16 cellular contexts compared by ENCODE assay signal in the genomic region with DNA sequence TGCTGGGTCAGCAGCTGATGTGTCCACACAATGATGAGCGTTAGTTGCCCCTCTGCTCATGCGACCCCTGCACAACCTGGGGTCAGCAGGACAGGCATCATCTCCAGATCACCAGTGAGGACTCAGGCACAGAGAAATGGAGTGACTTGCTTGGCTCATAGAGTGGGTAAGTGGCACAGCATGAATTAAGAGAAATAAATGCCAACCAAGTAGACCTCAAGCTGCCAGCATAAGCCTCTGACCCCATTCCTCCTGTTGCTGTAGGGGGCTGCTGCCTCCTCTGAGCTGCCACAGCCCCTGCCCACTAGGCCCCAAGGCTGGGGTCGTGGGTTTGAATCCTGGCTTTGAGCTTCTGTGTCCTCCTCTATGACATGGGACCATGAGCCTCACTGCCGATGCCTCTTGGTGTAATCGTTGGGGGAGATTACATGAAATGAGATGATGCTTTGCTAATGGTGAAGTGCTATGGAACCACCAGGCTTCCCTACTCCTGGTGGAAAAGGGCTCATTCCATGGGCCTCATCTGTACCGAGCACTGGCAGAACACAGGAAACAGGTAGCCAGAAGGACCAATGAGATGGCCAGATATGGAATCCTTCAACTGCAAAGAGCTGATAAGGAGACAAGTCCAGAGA. TPM values are rescaled to one million over a fixed set of nuclear protein-coding genes. Genes with fewer than 3 reads are reported as not detected.
A peak's percentile ranks its signal among the peaks of the same experiment; 100 is the strongest.
DNase-seq lines count a peak whose midpoint lies in the region; ATAC-seq and TF ChIP-seq lines count a peak whose summit lies in the region.
"Had no signal": no experiment of that assay in that cellular context is flagged by ENCODE, and none has a peak within 500 bp of the region (broad histone marks: within the 10 kb centered on the region; RNA-seq: fewer than 3 reads in every experiment).

No MANE protein-coding gene starts in this region.

- no peaks in the 10 kb centered on the region for H3K27me3 ChIP-seq in DOHH2 (ENCODE audit: control insufficient read depth, low read length)
- 0 out of 2 replicates have a peak, but pooled peaks cover 5% of the 10 kb centered on the region for H3K27me3 ChIP-seq in OCI-LY1 (ENCODE audit: insufficient read depth, low read length)
- no peaks in the 10 kb centered on the region for H3K27me3 ChIP-seq in right cardiac atrium (ENCODE audit: control insufficient read depth, insufficient read depth)
- H3K27me3 ChIP-seq: testis had no signal

- WGBS in right cardiac atrium: 90% methylated on average over 6 of the region's 6 CpGs

- no peak for ATAC-seq in right cardiac atrium
- ATAC-seq: left colon had no signal

- DNase-seq in right cardiac atrium (no peak), dedifferentiated amniotic fluid mesenchymal stem cell (ENCODE audit: extremely low spot score) (no peak), kidney glomerular epithelial cell (lab: John Stamatoyannopoulos, UW) (no peak), cortex of kidney (lab: John Stamatoyannopoulos, UW) (no peak)
- peak; percentile 17 for DNase-seq in stimulated activated CD8-positive, alpha-beta memory T cell treated with anti-CD3 and anti-CD28 coated beads, Interleukin-4, amount 100 ng/mL, for 48 hours
- DNase-seq: activated CD4-positive, alpha-beta T cell treated with anti-CD3 and anti-CD28 coated beads, Interleukin-2, amount 50 U/mL, for 48 hours; activated gamma-delta T cell treated with Interleukin-2 at 50 U/mL for 16 hours; CD8-positive, alpha-beta memory T cell; HCEC 1CT; NCI-H2029; NCI-H226; nephron progenitor cell; testis had no signal

- peak overlapping the region; percentile 52 for H3K4me3 ChIP-seq in DOHH2 (ENCODE audit: low read length)
- no peak overlapping the region for H3K4me3 ChIP-seq in OCI-LY1 (ENCODE audit: low read depth, low read length, poor library complexity, severe bottlenecking)
- H3K4me3 ChIP-seq in right cardiac atrium (ENCODE audit: low read length): no peak overlapping the region
- H3K4me3 ChIP-seq: testis had no signal

- H3K27ac ChIP-seq in DOHH2 (ENCODE audit: low read depth, low read length) (peak overlapping the region; percentile 90), OCI-LY1 (ENCODE audit: low read depth, low read length, poor library complexity, severe bottlenecking) (peak overlapping the region; percentile 92), right cardiac atrium (ENCODE audit: low read length) (peak overlapping the region; percentile 59)
- H3K27ac ChIP-seq: testis had no signal

- H4K20me1 ChIP-seq in DOHH2 (ENCODE audit: control insufficient read depth, insufficient read depth, low read depth, low read length): no peaks in the 10 kb centered on the region
- H4K20me1 ChIP-seq in OCI-LY1 (ENCODE audit: insufficient read depth, low read length): no peaks in the 10 kb centered on the region

- peaks cover 16% of the 10 kb centered on the region for H3F3A ChIP-seq in DOHH2 (ENCODE audit: control insufficient read depth, insufficient read depth)
- no peaks in the 10 kb centered on the region for H3F3A ChIP-seq in OCI-LY1 (ENCODE audit: insufficient read depth, low read length)

- H3K79me2 ChIP-seq in DOHH2 (ENCODE audit: control insufficient read depth, low read length): no peaks in the 10 kb centered on the region
- H3K79me2 ChIP-seq in OCI-LY1 (ENCODE audit: insufficient read depth, low read length): no peaks in the 10 kb centered on the region

- H3K4me2 ChIP-seq in DOHH2 (ENCODE audit: low read length) (peak overlapping the region; percentile 77), OCI-LY1 (ENCODE audit: low read length) (peak overlapping the region; percentile 41; the same call in 1 of the 2 replicates)

- no peaks in the 10 kb centered on the region for H3K9me3 ChIP-seq in DOHH2 (ENCODE audit: control insufficient read depth, insufficient read depth, low read length)
- no peaks in the 10 kb centered on the region for H3K9me3 ChIP-seq in OCI-LY1 (ENCODE audit: low read length)
- H3K9me3 ChIP-seq in right cardiac atrium (ENCODE audit: control insufficient read depth, low read length): no peaks in the 10 kb centered on the region
- H3K9me3 ChIP-seq: testis had no signal

- intact Hi-C loops in right cardiac atrium (cut with DNase I): no loop called here

- H3K36me3 ChIP-seq in DOHH2 (ENCODE audit: control insufficient read depth, low read length) (no peaks in the 10 kb centered on the region), OCI-LY1 (ENCODE audit: insufficient read depth, low read length) (no peaks in the 10 kb centered on the region)

- peaks cover 71% of the 10 kb centered on the region for H3K4me1 ChIP-seq in DOHH2 (ENCODE audit: control insufficient read depth, low read length)
- H3K4me1 ChIP-seq in OCI-LY1 (ENCODE audit: insufficient read depth, low read length, severe bottlenecking): peaks cover 41% of the 10 kb centered on the region
- H3K4me1 ChIP-seq in right cardiac atrium (ENCODE audit: control insufficient read depth, insufficient read depth, low read length): peaks cover 8% of the 10 kb centered on the region
- H3K4me1 ChIP-seq: testis had no signal

- no peak overlapping the region; the same call in 1 of the 2 replicates for H3K9ac ChIP-seq in OCI-LY1 (ENCODE audit: low read length)

- TF ChIP-seq CTCF in DOHH2 (IDR thresholded peaks at IDR 0.05; ENCODE audit: low read depth, low read length, poor library complexity, severe bottlenecking): no peak
- TF ChIP-seq CTCF in OCI-LY1 (IDR thresholded peaks at IDR 0.05; ENCODE audit: low read length): no peak

- H2AFZ ChIP-seq in OCI-LY1 (ENCODE audit: low read length): no peak overlapping the region

- no peaks in the 10 kb centered on the region for H3K9me2 ChIP-seq in DOHH2 (replicated peaks; ENCODE audit: control insufficient read depth, low read length)
- no peaks in the 10 kb centered on the region for H3K9me2 ChIP-seq in OCI-LY1 (ENCODE audit: low read depth, low read length)

RNA-seq across cellular contexts. Expression of gene LRRC32, which starts 33.6 kb away (rescaled TPM):
- total RNA-seq in right cardiac atrium: 10 to 100 TPM; 27.7 to 49.9 (median 44.9) TPM
- 72.1 TPM for polyA plus RNA-seq in right cardiac atrium
